In the genomic region with DNA sequence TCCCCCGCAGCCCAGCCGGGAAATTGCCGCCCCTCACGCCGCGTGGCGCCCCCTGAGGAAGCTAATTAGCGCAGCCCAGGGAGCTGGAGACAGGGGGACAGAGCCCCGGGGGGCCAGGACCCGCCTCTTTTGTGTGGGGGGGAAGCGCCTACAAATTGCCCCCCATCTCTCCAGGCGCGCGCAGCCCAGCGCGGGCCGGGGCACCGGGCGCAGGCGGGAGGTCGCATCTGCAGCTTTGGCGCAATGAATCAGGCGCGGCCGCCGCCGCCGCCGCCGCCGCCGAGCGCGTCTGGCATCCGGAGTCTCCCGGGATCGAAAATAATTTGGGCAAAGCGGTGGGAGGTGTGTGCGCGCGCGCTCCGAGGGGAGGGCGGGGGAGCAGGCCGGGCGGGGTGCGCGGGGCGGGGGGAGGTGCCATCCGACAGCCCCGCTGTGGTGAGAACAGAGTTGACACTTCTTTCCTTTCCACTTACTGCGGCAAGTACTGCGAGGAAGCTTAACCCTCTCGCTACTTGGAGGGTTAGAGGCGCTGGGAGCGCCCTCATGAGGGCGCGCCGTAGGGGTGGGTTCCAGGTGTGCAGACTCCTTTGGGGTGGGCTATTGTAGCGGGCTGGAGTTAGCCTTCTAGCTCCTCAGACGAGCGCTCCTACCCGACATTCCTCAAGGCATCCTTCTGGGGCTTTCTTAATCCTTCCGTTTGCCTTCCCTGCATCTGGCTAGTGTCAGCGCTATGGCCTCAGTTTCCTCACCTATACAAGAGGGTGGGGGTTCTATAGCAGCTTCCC, we compare ENCODE assay signal across 8 cellular contexts.
DNase-seq lines count a peak whose midpoint lies in the region; ATAC-seq and TF ChIP-seq lines count a peak whose summit lies in the region.

No MANE protein-coding gene starts in this region.

- CTCF ChIA-PET in activated CD4-positive, alpha-beta memory T cell treated with anti-CD3 and anti-CD28 coated beads for 36 hours (lab: Charles Lee): interaction anchor here (0.6 to 2.6 kb wide), 13 partner anchors 32 to 434 kb away, joined by 3 to 25 read pairs (median 4); a partner anchor contains a TSS

- no peak for DNase-seq in AG09309 (ENCODE audit: low read depth)
- peak; percentile 24 for DNase-seq in NCI-H2227 treated with DMSO at 0.1 percent for 48 hours (lab: John Stamatoyannopoulos, UW)
- DNase-seq in activated CD4-positive, alpha-beta memory T cell treated with anti-CD3 and anti-CD28 coated beads for 36 hours: peak; percentile 74
- peak; percentile 58 to 61 (median 61) for DNase-seq in effector memory CD8-positive, alpha-beta T cell
- peak in 1 of 2 experiments; percentile 65 for DNase-seq in mesothelial cell of epicardium (ENCODE audit: low spot score in 2 of 2, unreplicated experiment in 2 of 2)
- DNase-seq in stimulated activated effector memory CD8-positive, alpha-beta T cell treated with anti-CD3 and anti-CD28 coated beads, Interleukin-12 subunit alpha, Interleukin-12 subunit beta, amount 100 ng/mL, for 72 hours (ENCODE audit: low spot score in 2 of 2): peak in 1 of 2 donors; percentile 74

- peak overlapping the region; percentile 56 for H3K4me3 ChIP-seq in AG09309 (ENCODE audit: control insufficient read depth, low read depth, low read length)

- H3K9me3 Mint-ChIP-seq in activated CD4-positive, alpha-beta memory T cell treated with anti-CD3 and anti-CD28 coated beads for 36 hours: no peaks in the 10 kb centered on the region
- no peaks in the 10 kb centered on the region for H3K9me3 Mint-ChIP-seq in effector memory CD8-positive, alpha-beta T cell
- H3K9me3 Mint-ChIP-seq in mesothelial cell of epicardium: no peaks in the 10 kb centered on the region
- no peaks in the 10 kb centered on the region for H3K9me3 Mint-ChIP-seq in stimulated activated effector memory CD8-positive, alpha-beta T cell treated with anti-CD3 and anti-CD28 coated beads, Interleukin-12 subunit alpha, Interleukin-12 subunit beta, amount 100 ng/mL, for 72 hours

- POLR2A ChIA-PET in activated CD4-positive, alpha-beta memory T cell treated with anti-CD3 and anti-CD28 coated beads for 36 hours (lab: Charles Lee): interaction anchor here (0.9 to 1.5 kb wide), 4 partner anchors 14 to 150 kb away, joined by 3 to 7 read pairs (median 4); a partner anchor contains a TSS

- no peak overlapping the region for H3K27ac Mint-ChIP-seq in activated CD4-positive, alpha-beta memory T cell treated with anti-CD3 and anti-CD28 coated beads for 36 hours
- H3K27ac Mint-ChIP-seq in effector memory CD8-positive, alpha-beta T cell: peak overlapping the region; percentile 92 to 93
- no peak overlapping the region for H3K27ac Mint-ChIP-seq in mesothelial cell of epicardium
- H3K27ac Mint-ChIP-seq in stimulated activated effector memory CD8-positive, alpha-beta T cell treated with anti-CD3 and anti-CD28 coated beads, Interleukin-12 subunit alpha, Interleukin-12 subunit beta, amount 100 ng/mL, for 72 hours: no peak overlapping the region

- peaks cover 14% of the 10 kb centered on the region for H3K27me3 Mint-ChIP-seq in activated CD4-positive, alpha-beta memory T cell treated with anti-CD3 and anti-CD28 coated beads for 36 hours
- H3K27me3 Mint-ChIP-seq in effector memory CD8-positive, alpha-beta T cell: no peaks in the 10 kb centered on the region
- H3K27me3 Mint-ChIP-seq in mesothelial cell of epicardium (ENCODE audit: low read depth): peaks cover 6% of the 10 kb centered on the region

- TF ChIP-seq CTCF in AG09309 (IDR thresholded peaks at IDR 0.05; ENCODE audit: control insufficient read depth, insufficient read depth, low read depth, low read length, missing control alignments) (peak; percentile 36), mesothelial cell of epicardium (IDR thresholded peaks at IDR 0.05; ENCODE audit: unreplicated experiment) (peak; percentile 7)

- ATAC-seq in GM19463 (IDR thresholded peaks at IDR 0.05; ENCODE audit: unreplicated experiment): peak; percentile 66
- peak; percentile 63 for ATAC-seq in effector memory CD8-positive, alpha-beta T cell (replicated peaks)
- ATAC-seq in stimulated activated effector memory CD8-positive, alpha-beta T cell treated with anti-CD3 and anti-CD28 coated beads, Interleukin-12 subunit alpha, Interleukin-12 subunit beta, amount 100 ng/mL, for 72 hours: peak; percentile 76
- no peak for ATAC-seq in HG03439 (IDR thresholded peaks at IDR 0.05; ENCODE audit: unreplicated experiment)

- H3K4me3 Mint-ChIP-seq in activated CD4-positive, alpha-beta memory T cell treated with anti-CD3 and anti-CD28 coated beads for 36 hours: peak overlapping the region; percentile 53
- H3K4me3 Mint-ChIP-seq in effector memory CD8-positive, alpha-beta T cell: peak overlapping the region; percentile 70 to 73
- peak overlapping the region; percentile 66 for H3K4me3 Mint-ChIP-seq in mesothelial cell of epicardium
- H3K4me3 Mint-ChIP-seq in stimulated activated effector memory CD8-positive, alpha-beta T cell treated with anti-CD3 and anti-CD28 coated beads, Interleukin-12 subunit alpha, Interleukin-12 subunit beta, amount 100 ng/mL, for 72 hours: peak overlapping the region; percentile 64

- H3K4me1 Mint-ChIP-seq in activated CD4-positive, alpha-beta memory T cell treated with anti-CD3 and anti-CD28 coated beads for 36 hours (ENCODE audit: low read depth): peaks cover 12% of the 10 kb centered on the region
- peaks cover 26 to 30% of the 10 kb centered on the region in 2 donors for H3K4me1 Mint-ChIP-seq in effector memory CD8-positive, alpha-beta T cell (ENCODE audit: low read depth in 2 of 2)
- peaks cover 19% of the 10 kb centered on the region for H3K4me1 Mint-ChIP-seq in mesothelial cell of epicardium
- peaks cover 25% of the 10 kb centered on the region for H3K4me1 Mint-ChIP-seq in stimulated activated effector memory CD8-positive, alpha-beta T cell treated with anti-CD3 and anti-CD28 coated beads, Interleukin-12 subunit alpha, Interleukin-12 subunit beta, amount 100 ng/mL, for 72 hours

- H3K36me3 Mint-ChIP-seq in activated CD4-positive, alpha-beta memory T cell treated with anti-CD3 and anti-CD28 coated beads for 36 hours: no peaks in the 10 kb centered on the region
- peaks cover 14% of the 10 kb centered on the region for H3K36me3 Mint-ChIP-seq in effector memory CD8-positive, alpha-beta T cell (ENCODE audit: insufficient read depth)
- no peaks in the 10 kb centered on the region for H3K36me3 Mint-ChIP-seq in mesothelial cell of epicardium
- H3K36me3 Mint-ChIP-seq in stimulated activated effector memory CD8-positive, alpha-beta T cell treated with anti-CD3 and anti-CD28 coated beads, Interleukin-12 subunit alpha, Interleukin-12 subunit beta, amount 100 ng/mL, for 72 hours: no peaks in the 10 kb centered on the region

- intact Hi-C loops in activated CD4-positive, alpha-beta memory T cell treated with anti-CD3 and anti-CD28 coated beads for 36 hours (cut with micrococcal nuclease): loop anchor here (2.0 to 5.0 kb wide), 2 partner anchors 36 to 74 kb away; no protein-coding TSS in a partner anchor

Comparison
In these comparisons a context has a peak if more than half of its experiments do, and no peak if none do; other contexts are left out.
1. H3K27ac Mint-ChIP-seq: peak in effector memory CD8-positive, alpha-beta T cell (2 of 2); none in activated CD4-positive, alpha-beta memory T cell treated with anti-CD3 and anti-CD28 coated beads for 36 hours (single experiment), mesothelial cell of epicardium (single experiment) and stimulated activated effector memory CD8-positive, alpha-beta T cell treated with anti-CD3 and anti-CD28 coated beads, Interleukin-12 subunit alpha, Interleukin-12 subunit beta, amount 100 ng/mL, for 72 hours (single experiment).
2. Peak in every context shown above with its lines, with median percentiles within 50 percentile points of each other: H3K4me3 Mint-ChIP-seq.